ENCODE assay signal across 2 cellular contexts in genomic region chr1:71046891-71047634, GRCh38.
TF ChIP-seq lines count a peak whose summit lies in the region.

No MANE protein-coding gene starts in this region.

TF ChIP-seq in SK-N-SH treated with all-trans-retinoic acid at 6 μM for 48 hours, 23 proteins besides CTCF, POLR2A, EP300 and RAD21:
- TF ChIP-seq BACH2 (CRISPR knock-in tag; IDR thresholded peaks at IDR 0.05; ENCODE audit: borderline replicate concordance) (no peak), ARNTL (CRISPR knock-in tag; IDR thresholded peaks at IDR 0.05; ENCODE audit: borderline replicate concordance, low read depth) (no peak), TOX (CRISPR knock-in tag; IDR thresholded peaks at IDR 0.05; ENCODE audit: borderline replicate concordance) (no peak), TCF4 (CRISPR knock-in tag; IDR thresholded peaks at IDR 0.05; ENCODE audit: borderline replicate concordance) (no peak), ISL1 (CRISPR knock-in tag; IDR thresholded peaks at IDR 0.05) (no peak), SNAI2 (CRISPR knock-in tag; IDR thresholded peaks at IDR 0.05) (no peak), ESRRG (CRISPR knock-in tag; IDR thresholded peaks at IDR 0.05) (no peak), OSR1 (CRISPR knock-in tag; IDR thresholded peaks at IDR 0.05) (no peak)

TF ChIP-seq in H1, 55 proteins besides CTCF, POLR2A, EP300 and RAD21 (continued from another document):
- TF ChIP-seq SUZ12 (IDR thresholded peaks at IDR 0.05; ENCODE audit: low read length) (peak; percentile 78; the same call in 1 of the 2 replicates), MAFK (IDR thresholded peaks at IDR 0.05; ENCODE audit: low read depth, low read length) (no peak), SAP30 (IDR thresholded peaks at IDR 0.05; ENCODE audit: insufficient read depth, insufficient replicate concordance, low read length) (no peak), EZH2 (IDR thresholded peaks at IDR 0.05; ENCODE audit: low read depth, low read length, severe bottlenecking) (peak; percentile 79), SRF (IDR thresholded peaks at IDR 0.05; ENCODE audit: low read depth, low read length) (no peak), TEAD4 (IDR thresholded peaks at IDR 0.05; ENCODE audit: low read depth, low read length) (peak; percentile 26; the same call in 1 of the 2 replicates), EGR1 (IDR thresholded peaks at IDR 0.05; ENCODE audit: borderline replicate concordance, low read depth, low read length) (no peak), NRF1 (IDR thresholded peaks at IDR 0.05; ENCODE audit: low read depth, low read length) (no peak), RNF2 (IDR thresholded peaks at IDR 0.05; ENCODE audit: borderline replicate concordance, low read depth, low read length, missing control alignments, poor library complexity, severe bottlenecking) (peak; percentile 54), KDM4A (IDR thresholded peaks at IDR 0.05; ENCODE audit: low read depth, low read length, severe bottlenecking) (peak; percentile 99), MAX (IDR thresholded peaks at IDR 0.05) (peak; percentile 87), CBX5 (IDR thresholded peaks at IDR 0.05; ENCODE audit: low read depth, low read length) (no peak), SIRT6 (IDR thresholded peaks at IDR 0.05; ENCODE audit: low read length) (no peak), RBBP5 (IDR thresholded peaks at IDR 0.05; ENCODE audit: borderline replicate concordance, low read depth, low read length) (no peak; the same call in 1 of the 2 replicates), KDM5A (IDR thresholded peaks at IDR 0.05; ENCODE audit: low read length) (no peak), ZNF274 (IDR thresholded peaks at IDR 0.05; ENCODE audit: borderline replicate concordance, extremely low read depth, low read length) (no peak), TAF7 (optimal IDR thresholded peaks at IDR 0.05; ENCODE audit: borderline replicate concordance, low read depth, low read length) (no peak), RXRA (IDR thresholded peaks at IDR 0.05; ENCODE audit: insufficient read depth, low read depth, low read length) (no peak), ATF2 (IDR thresholded peaks at IDR 0.05; ENCODE audit: low read length) (no peak), HDAC2 (IDR thresholded peaks at IDR 0.05; ENCODE audit: borderline replicate concordance in 1 of 2, low read depth in 2 of 2, low read length in 2 of 2) (0 out of 4 replicates have a peak, but pooled peaks of 1 of the 2 experiments have one; percentile 28), CEBPB (IDR thresholded peaks at IDR 0.05; ENCODE audit: low read depth, low read length) (no peak), FOSL1 (IDR thresholded peaks at IDR 0.05; ENCODE audit: insufficient read depth, low read depth, low read length) (no peak), SP4 (IDR thresholded peaks at IDR 0.05; ENCODE audit: low read length) (no peak), HDAC6 (IDR thresholded peaks at IDR 0.05; ENCODE audit: low read depth, low read length) (no peak), POLR2AphosphoS5 (IDR thresholded peaks at IDR 0.05; ENCODE audit: low read depth, low read length) (no peak), E2F6 (IDR thresholded peaks at IDR 0.05) (peak; percentile 86), KDM1A (IDR thresholded peaks at IDR 0.05; ENCODE audit: borderline replicate concordance, low read length) (peak; percentile 9; the same call in 1 of the 2 replicates), BRCA1 (IDR thresholded peaks at IDR 0.05; ENCODE audit: low read depth, low read length) (no peak), ATF3 (IDR thresholded peaks at IDR 0.05; ENCODE audit: insufficient read depth, low read depth, low read length) (no peak), JUND (IDR thresholded peaks at IDR 0.05; ENCODE audit: low read length) (no peak), BCL11A (IDR thresholded peaks at IDR 0.05; ENCODE audit: low read depth in 2 of 2, low read length in 2 of 2) (no peak), NANOG (IDR thresholded peaks at IDR 0.05; ENCODE audit: insufficient read depth, low read depth, low read length, poor library complexity, severe bottlenecking) (no peak), CBX8 (IDR thresholded peaks at IDR 0.05; ENCODE audit: borderline replicate concordance, low read depth, low read length) (no peak), CTBP2 (IDR thresholded peaks at IDR 0.05; ENCODE audit: borderline replicate concordance, insufficient read depth, insufficient read length, low read length) (no peak), TCF12 (IDR thresholded peaks at IDR 0.05; ENCODE audit: low read depth, low read length) (no peak), RFX5 (IDR thresholded peaks at IDR 0.05; ENCODE audit: borderline replicate concordance, low read depth, low read length) (no peak), POU5F1 (IDR thresholded peaks at IDR 0.05; ENCODE audit: low read depth, low read length) (no peak)
